In the genomic region with DNA sequence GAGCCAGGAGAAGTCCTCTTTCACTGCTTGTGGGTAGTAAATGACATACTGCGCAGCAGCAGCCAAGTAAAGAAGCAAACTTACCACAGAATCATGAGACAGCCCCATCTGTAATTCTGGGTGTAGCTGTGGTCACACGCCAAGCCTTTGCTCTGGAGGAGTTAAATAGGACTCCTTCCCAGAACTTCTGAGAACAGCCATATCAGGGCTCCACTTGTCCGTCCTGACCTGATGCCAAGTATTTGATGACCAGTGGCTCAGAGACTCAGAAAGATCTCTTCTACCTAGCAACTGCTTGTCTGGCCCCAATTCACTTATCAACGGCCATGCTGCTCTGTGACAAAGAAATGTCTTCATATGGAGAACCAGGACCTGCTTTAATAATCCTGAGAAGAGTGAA, we compare ENCODE assay signal across 1 cellular context.
TF ChIP-seq lines count a peak whose summit lies in the region.

No MANE protein-coding gene starts in this region.

TF ChIP-seq in K562, 482 proteins besides CTCF, POLR2A, EP300 and RAD21 (continued from another document):
- TF ChIP-seq, protein P1, sequence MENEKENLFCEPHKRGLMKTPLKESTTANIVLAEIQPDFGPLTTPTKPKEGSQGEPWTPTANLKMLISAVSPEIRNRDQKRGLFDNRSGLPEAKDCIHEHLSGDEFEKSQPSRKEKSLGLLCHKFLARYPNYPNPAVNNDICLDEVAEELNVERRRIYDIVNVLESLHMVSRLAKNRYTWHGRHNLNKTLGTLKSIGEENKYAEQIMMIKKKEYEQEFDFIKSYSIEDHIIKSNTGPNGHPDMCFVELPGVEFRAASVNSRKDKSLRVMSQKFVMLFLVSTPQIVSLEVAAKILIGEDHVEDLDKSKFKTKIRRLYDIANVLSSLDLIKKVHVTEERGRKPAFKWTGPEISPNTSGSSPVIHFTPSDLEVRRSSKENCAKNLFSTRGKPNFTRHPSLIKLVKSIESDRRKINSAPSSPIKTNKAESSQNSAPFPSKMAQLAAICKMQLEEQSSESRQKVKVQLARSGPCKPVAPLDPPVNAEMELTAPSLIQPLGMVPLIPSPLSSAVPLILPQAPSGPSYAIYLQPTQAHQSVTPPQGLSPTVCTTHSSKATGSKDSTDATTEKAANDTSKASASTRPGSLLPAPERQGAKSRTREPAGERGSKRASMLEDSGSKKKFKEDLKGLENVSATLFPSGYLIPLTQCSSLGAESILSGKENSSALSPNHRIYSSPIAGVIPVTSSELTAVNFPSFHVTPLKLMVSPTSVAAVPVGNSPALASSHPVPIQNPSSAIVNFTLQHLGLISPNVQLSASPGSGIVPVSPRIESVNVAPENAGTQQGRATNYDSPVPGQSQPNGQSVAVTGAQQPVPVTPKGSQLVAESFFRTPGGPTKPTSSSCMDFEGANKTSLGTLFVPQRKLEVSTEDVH (IDR thresholded peaks at IDR 0.05; ENCODE audit: low read depth, partially characterized antibody): no peak
